ENCODE assay signal across 9 cellular contexts in the genomic region with DNA sequence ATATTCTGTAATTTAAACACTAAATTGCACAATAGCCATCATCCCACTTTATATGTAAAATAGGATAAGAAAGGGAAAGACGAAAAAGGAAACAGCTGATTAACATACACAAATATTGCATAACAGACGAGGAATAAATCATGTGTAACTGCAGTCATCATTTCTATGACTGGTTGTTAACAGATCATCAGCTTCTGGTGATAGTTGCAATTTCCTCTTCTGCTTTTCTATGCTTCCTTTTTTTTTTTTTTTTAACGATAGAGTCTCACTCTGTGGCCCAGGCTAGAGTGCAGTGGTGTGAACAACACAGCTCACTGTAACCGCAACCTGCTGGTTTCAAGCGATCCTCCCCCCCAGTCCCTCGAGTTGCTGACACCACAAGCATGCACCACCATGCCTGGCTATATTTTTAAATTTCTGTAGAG. TPM values are rescaled to one million over a fixed set of nuclear protein-coding genes. Genes with fewer than 3 reads are reported as not detected.
DNase-seq lines count a peak whose midpoint lies in the region; ATAC-seq and TF ChIP-seq lines count a peak whose summit lies in the region.
"Had no signal": no experiment of that assay in that cellular context is flagged by ENCODE, and none has a peak within 500 bp of the region (broad histone marks: within the 10 kb centered on the region; RNA-seq: fewer than 3 reads in every experiment).

No MANE protein-coding gene starts in this region.

- no peak for TF ChIP-seq POLR2A in transverse colon (IDR thresholded peaks at IDR 0.05)

- H3K4me1 ChIP-seq in transverse colon, result peaks cover 0 to 15% (median 0%) of the 10 kb centered on the region in 4 donors
- H3K4me1 ChIP-seq in effector memory CD4-positive, alpha-beta T cell (ENCODE audit: control insufficient read depth, insufficient read depth, low read length, poor library complexity, severe bottlenecking), result no peaks in the 10 kb centered on the region

- TF ChIP-seq CTCF in transverse colon (IDR thresholded peaks at IDR 0.05), result no peak

- intact Hi-C loops in transverse colon (cut with DNase I; ENCODE audit: low total_unique reads), result no loop called here

- H3K27me3 Mint-ChIP-seq in activated naive CD8-positive, alpha-beta T cell treated with anti-CD3 and anti-CD28 coated beads for 36 hours, result no peaks in the 10 kb centered on the region
- H3K27me3 Mint-ChIP-seq: activated naive CD8-positive, alpha-beta T cell had no signal

- no peaks in the 10 kb centered on the region for H3K9me3 ChIP-seq in transverse colon
- no peaks in the 10 kb centered on the region for H3K9me3 ChIP-seq in effector memory CD4-positive, alpha-beta T cell (ENCODE audit: control insufficient read depth, low read length)

- 36 to 41% methylated on average over 6 of the region's 6 CpGs for WGBS in transverse colon (ENCODE audit: low coverage in 1 of 2), 2 donors

- H3K27me3 ChIP-seq in transverse colon, result no peaks in the 10 kb centered on the region
- H3K27me3 ChIP-seq in effector memory CD4-positive, alpha-beta T cell (replicated peaks; ENCODE audit: control insufficient read depth, insufficient read depth, low read length, poor library complexity, severe bottlenecking), result no peaks in the 10 kb centered on the region

- peak; percentile 67 for ATAC-seq in GM19468 (IDR thresholded peaks at IDR 0.05; ENCODE audit: extremely low read depth, unreplicated experiment)
- peak; percentile 83 for ATAC-seq in HG03521 (IDR thresholded peaks at IDR 0.05; ENCODE audit: unreplicated experiment)

- H3K36me3 ChIP-seq in transverse colon, result no peaks in the 10 kb centered on the region
- H3K36me3 ChIP-seq in effector memory CD4-positive, alpha-beta T cell (ENCODE audit: control insufficient read depth, insufficient read depth, low read length), result no peaks in the 10 kb centered on the region

- in situ Hi-C loops in transverse colon (cut with MboI; ENCODE audit: low pct_ligation_motif_present in 1 of 4, low pct_unique_long_range_greater_than_20kb in 1 of 4, low sequenced_read_pairs in 3 of 4), result no loop called here

- no peaks in the 10 kb centered on the region for H3K9me3 Mint-ChIP-seq in activated naive CD8-positive, alpha-beta T cell treated with anti-CD3 and anti-CD28 coated beads for 36 hours

- H3K27ac Mint-ChIP-seq in activated naive CD8-positive, alpha-beta T cell treated with anti-CD3 and anti-CD28 coated beads for 36 hours, result no peak overlapping the region
- H3K27ac Mint-ChIP-seq: activated naive CD8-positive, alpha-beta T cell had no signal

- no peak overlapping the region for H3K27ac ChIP-seq in transverse colon
- no peak overlapping the region for H3K27ac ChIP-seq in effector memory CD4-positive, alpha-beta T cell (ENCODE audit: insufficient read depth, low read length, poor library complexity, severe bottlenecking)

- H3K4me1 Mint-ChIP-seq in activated naive CD8-positive, alpha-beta T cell treated with anti-CD3 and anti-CD28 coated beads for 36 hours, result peaks cover 3% of the 10 kb centered on the region

- no peaks in the 10 kb centered on the region for H3K36me3 Mint-ChIP-seq in activated naive CD8-positive, alpha-beta T cell treated with anti-CD3 and anti-CD28 coated beads for 36 hours
- H3K36me3 Mint-ChIP-seq: activated naive CD8-positive, alpha-beta T cell had no signal

- no peak overlapping the region for H3K4me3 ChIP-seq in transverse colon
- H3K4me3 ChIP-seq in effector memory CD4-positive, alpha-beta T cell (ENCODE audit: insufficient read depth, low read depth, low read length, poor library complexity, severe bottlenecking), result no peak overlapping the region

- H3K4me3 Mint-ChIP-seq in activated naive CD8-positive, alpha-beta T cell treated with anti-CD3 and anti-CD28 coated beads for 36 hours, result no peak overlapping the region
- H3K4me3 Mint-ChIP-seq: activated naive CD8-positive, alpha-beta T cell had no signal

- DNase-seq in GF-D8 (lab: John Stamatoyannopoulos, UW) (peak; percentile 95), transverse colon (peak; percentile 17), NCI-H2196 (lab: John Stamatoyannopoulos, UW; ENCODE audit: unreplicated experiment) (no peak), glomerular visceral epithelial cell (ENCODE audit: extremely low spot score) (no peak)
- DNase-seq in activated naive CD8-positive, alpha-beta T cell treated with anti-CD3 and anti-CD28 coated beads for 36 hours, result peak; percentile 26
- DNase-seq in effector memory CD4-positive, alpha-beta T cell, result no peak

- no peak for TF ChIP-seq EP300 in transverse colon (IDR thresholded peaks at IDR 0.05; ENCODE audit: low read depth)

RNA-seq across cellular contexts. Expression of gene JAKMIP2, which starts 22.5 kb away (rescaled TPM):
- total RNA-seq in activated naive CD8-positive, alpha-beta T cell treated with anti-CD3 and anti-CD28 coated beads for 36 hours, result under 1 TPM; 0.58 to 0.98 TPM
- total RNA-seq in transverse colon, result under 1 TPM; 0.37 to 0.79 (median 0.40) TPM

RNA-seq across cellular contexts. Expression of gene SPINK1, which starts 26.4 kb away (rescaled TPM):
- not detected for total RNA-seq in activated naive CD8-positive, alpha-beta T cell treated with anti-CD3 and anti-CD28 coated beads for 36 hours
- total RNA-seq in transverse colon, result 100 to 1,000 TPM in 1 of 4 donors, 10 to 100 TPM in 2, not detected in 1; 22.5 to 317 (median 54.1) TPM

Comparison
In these comparisons a context has a peak if more than half of its experiments do, and no peak if none do; other contexts are left out.
1. DNase-seq: peak in GF-D8 (single experiment), activated naive CD8-positive, alpha-beta T cell treated with anti-CD3 and anti-CD28 coated beads for 36 hours (single experiment) and transverse colon (single experiment); none in effector memory CD4-positive, alpha-beta T cell (0 of 3), NCI-H2196 (single experiment) and glomerular visceral epithelial cell (single experiment).